Comparison of ENCODE assay signal across 8 cellular contexts in the genomic region with DNA sequence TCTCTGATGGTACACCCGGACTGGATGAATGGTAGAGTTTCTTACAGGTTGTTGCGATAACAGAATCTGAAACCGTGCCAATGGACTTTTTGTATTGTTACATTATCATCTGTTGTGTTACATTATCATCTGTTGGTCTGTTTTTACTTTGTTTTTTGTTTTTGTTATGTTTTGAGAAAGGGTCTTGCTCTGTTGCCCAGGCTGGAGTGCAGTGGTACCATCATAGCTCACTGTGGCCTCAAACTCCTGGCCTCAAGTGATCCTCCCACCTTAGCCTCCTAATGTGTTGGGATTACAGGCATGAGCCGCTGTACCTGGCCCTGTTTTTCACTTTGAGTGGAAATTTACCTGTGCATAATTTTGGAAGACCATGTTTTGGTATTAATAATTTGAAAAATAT.
"Had no signal": no experiment of that assay in that cellular context is flagged by ENCODE, and none has a peak within 500 bp of the region (broad histone marks: within the 10 kb centered on the region; RNA-seq: fewer than 3 reads in every experiment).

No MANE protein-coding gene starts in this region.

- H3K27ac ChIP-seq: HL-60, KMS-11 had no signal

- H3K4me3 Mint-ChIP-seq: IgD-negative memory B cell had no signal

- H3K36me3 Mint-ChIP-seq: IgD-negative memory B cell had no signal

- H3K9ac ChIP-seq: KMS-11 had no signal

- ATAC-seq: HepG2 had no signal

- H3K4me2 ChIP-seq: KMS-11 had no signal

- FAIRE-seq: HepG2, HTR-8/SVneo had no signal

- DNase-seq: IMR-90, KBM-7, KG1 had no signal

- H3K27ac Mint-ChIP-seq: IgD-negative memory B cell had no signal
